ENCODE assay signal across 8 cellular contexts in the genomic region with DNA sequence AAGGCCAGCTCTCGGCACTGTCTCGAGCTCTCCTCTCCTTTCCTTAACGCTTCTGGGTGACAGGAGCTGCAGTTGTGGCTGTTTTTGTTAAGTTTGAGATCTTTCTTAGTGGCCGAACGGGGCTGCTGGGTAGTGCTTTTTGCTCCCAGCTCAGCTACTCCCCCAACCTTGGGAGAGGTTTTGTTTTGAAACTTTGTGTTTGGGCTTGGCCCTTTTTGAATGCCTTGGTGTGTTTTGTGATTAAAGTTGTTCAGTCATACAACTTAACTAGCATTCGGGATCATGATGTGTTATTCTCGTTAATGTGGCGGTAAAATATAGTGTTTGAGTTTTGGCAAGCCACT. TPM values are rescaled to one million over a fixed set of nuclear protein-coding genes. Genes with fewer than 3 reads are reported as not detected.
DNase-seq lines count a peak whose midpoint lies in the region; ATAC-seq and TF ChIP-seq lines count a peak whose summit lies in the region.

No MANE protein-coding gene starts in this region.

- no peak for ATAC-seq in psoas muscle

- H3K4me1 ChIP-seq in psoas muscle, result peaks cover 42% of the 10 kb centered on the region

- intact Hi-C loops in psoas muscle (cut with DNase I), result loop anchor here in 1 of 2 donors (5.0 kb wide), 1 partner anchor 34 kb away; no protein-coding TSS in a partner anchor

- TF ChIP-seq CTCF in VCaP (conservative IDR thresholded peaks at IDR 0.05) (no peak), fibroblast of pulmonary artery (IDR thresholded peaks at IDR 0.05; ENCODE audit: low read length, missing control alignments) (no peak), psoas muscle (IDR thresholded peaks at IDR 0.05) (no peak)

- H3K27ac ChIP-seq in VCaP (peak overlapping the region; percentile 97), psoas muscle (peak overlapping the region; percentile 93)

- DNase-seq in DMS79 treated with DMSO at 0.1 percent for 48 hours (lab: John Stamatoyannopoulos, UW) (peak; percentile 13), DMS79 (lab: John Stamatoyannopoulos, UW) (no peak), fibroblast of pulmonary artery (ENCODE audit: low read depth) (no peak), psoas muscle (no peak), NCI-H146 (lab: John Stamatoyannopoulos, UW) (no peak), DMS114 treated with DMSO at 0.1 percent for 48 hours (lab: John Stamatoyannopoulos, UW; ENCODE audit: unreplicated experiment) (no peak), NCI-H2196 (lab: John Stamatoyannopoulos, UW; ENCODE audit: unreplicated experiment) (no peak)

- H3K9me3 ChIP-seq in psoas muscle, result peaks cover 8% of the 10 kb centered on the region

- H3K27me3 ChIP-seq in psoas muscle (ENCODE audit: insufficient read depth in 3 of 3, low read length in 2 of 3), result no peaks in the 10 kb centered on the region

- 0 to 1% (median 0%) methylated on average over 8 of the region's 8 CpGs for WGBS in psoas muscle, 3 donors

- H3K4me3 ChIP-seq in fibroblast of pulmonary artery (replicated peaks; ENCODE audit: low read depth, low read length) (peak overlapping the region; percentile 91), psoas muscle (peak overlapping the region; percentile 96)

- H3K36me3 ChIP-seq in psoas muscle (ENCODE audit: insufficient read depth in 1 of 2, low read depth in 1 of 2), result peaks cover 0 to 3% of the 10 kb centered on the region in 2 donors

RNA-seq across cellular contexts. Expression of a gene that starts 1.0 kb away (rescaled TPM):
- 10 to 100 TPM; 49.0 to 58.3 (median 54.1) TPM for total RNA-seq in psoas muscle
- polyA plus RNA-seq in psoas muscle, result 10 to 100 TPM; 11.7 to 52.7 (median 28.9) TPM

RNA-seq across cellular contexts. Expression of a gene that starts 15.5 kb away (rescaled TPM):
- 10 to 100 TPM; 35.9 to 57.6 (median 36.9) TPM for total RNA-seq in psoas muscle
- 10 to 100 TPM; 10.8 to 50.3 (median 23.5) TPM for polyA plus RNA-seq in psoas muscle

RNA-seq across cellular contexts. Expression of a gene that starts 21.9 kb away (rescaled TPM):
- total RNA-seq in psoas muscle, result not detected
- under 1 TPM in 1 of 3 donors, not detected in 2; 0.12 TPM for polyA plus RNA-seq in psoas muscle
